In genomic region chr7:1503390-1503789, GRCh38 we compare ENCODE assay signal across 7 cellular contexts. TPM values are rescaled to one million over a fixed set of nuclear protein-coding genes. Genes with fewer than 3 reads are reported as not detected.
A peak's percentile ranks its signal among the peaks of the same experiment; 100 is the strongest.
DNase-seq lines count a peak whose midpoint lies in the region; ATAC-seq lines count a peak whose summit lies in the region.

No MANE protein-coding gene starts in this region.

- H3K36me3 Mint-ChIP-seq in activated T-helper 17 cell treated with anti-CD3 and anti-CD28 coated beads, Interleukin-2, amount 50 U/mL, for 72 hours (ENCODE audit: low read depth), result peaks cover 44% of the 10 kb centered on the region

- peak overlapping the region; percentile 82 for H3K4me3 Mint-ChIP-seq in activated T-helper 17 cell treated with anti-CD3 and anti-CD28 coated beads, Interleukin-2, amount 50 U/mL, for 72 hours
- H3K4me3 Mint-ChIP-seq in stimulated activated naive CD8-positive, alpha-beta T cell treated with anti-CD3 and anti-CD28 coated beads, Interleukin-15, amount 100 ng/mL, for 72 hours, result peak overlapping the region; percentile 84 to 96

- H3K27ac Mint-ChIP-seq in activated T-helper 17 cell treated with anti-CD3 and anti-CD28 coated beads, Interleukin-2, amount 50 U/mL, for 72 hours, result peak overlapping the region; percentile 77
- peak overlapping the region; percentile 93 to 96 for H3K27ac Mint-ChIP-seq in stimulated activated naive CD8-positive, alpha-beta T cell treated with anti-CD3 and anti-CD28 coated beads, Interleukin-15, amount 100 ng/mL, for 72 hours

- DNase-seq in stimulated activated naive CD8-positive, alpha-beta T cell treated with anti-CD3 and anti-CD28 coated beads, Interleukin-15, amount 100 ng/mL, for 72 hours, result no peak
- DNase-seq in AG20443 (ENCODE audit: low spot score), result no peak

- peaks cover 42% of the 10 kb centered on the region for H3K36me3 ChIP-seq in HUES48 (ENCODE audit: control insufficient read depth, insufficient read depth, low read length)
- H3K36me3 ChIP-seq in iPS-18a (ENCODE audit: control insufficient read depth, low read depth, low read length), result peaks cover 26% of the 10 kb centered on the region

- peaks cover 4% of the 10 kb centered on the region for H3K27me3 Mint-ChIP-seq in activated T-helper 17 cell treated with anti-CD3 and anti-CD28 coated beads, Interleukin-2, amount 50 U/mL, for 72 hours
- no peaks in the 10 kb centered on the region for H3K27me3 Mint-ChIP-seq in stimulated activated naive CD8-positive, alpha-beta T cell treated with anti-CD3 and anti-CD28 coated beads, Interleukin-15, amount 100 ng/mL, for 72 hours

- peaks cover 5% of the 10 kb centered on the region for H3K4me1 ChIP-seq in HUES48 (ENCODE audit: control insufficient read depth, insufficient read depth, low read length)
- H3K4me1 ChIP-seq in iPS-18a (ENCODE audit: control insufficient read depth, low read depth, low read length), result peaks cover 7% of the 10 kb centered on the region

- no peaks in the 10 kb centered on the region for H3K9me3 Mint-ChIP-seq in activated T-helper 17 cell treated with anti-CD3 and anti-CD28 coated beads, Interleukin-2, amount 50 U/mL, for 72 hours
- H3K9me3 Mint-ChIP-seq in stimulated activated naive CD8-positive, alpha-beta T cell treated with anti-CD3 and anti-CD28 coated beads, Interleukin-15, amount 100 ng/mL, for 72 hours, result no peaks in the 10 kb centered on the region

- peaks cover 15% of the 10 kb centered on the region for H3K4me1 Mint-ChIP-seq in activated T-helper 17 cell treated with anti-CD3 and anti-CD28 coated beads, Interleukin-2, amount 50 U/mL, for 72 hours
- peaks cover 58% of the 10 kb centered on the region for H3K4me1 Mint-ChIP-seq in stimulated activated naive CD8-positive, alpha-beta T cell treated with anti-CD3 and anti-CD28 coated beads, Interleukin-15, amount 100 ng/mL, for 72 hours

- H3K9me3 ChIP-seq in HUES48 (ENCODE audit: control insufficient read depth, insufficient read depth, low read length) (no peaks in the 10 kb centered on the region), iPS-18a (ENCODE audit: control insufficient read depth, low read depth, low read length) (no peaks in the 10 kb centered on the region)

- peak overlapping the region; percentile 80 for H3K9ac ChIP-seq in HUES48 (ENCODE audit: low read depth, low read length)
- H3K9ac ChIP-seq in iPS-18a (ENCODE audit: low read length), result peak overlapping the region; percentile 64

- no peak for ATAC-seq in activated T-helper 17 cell treated with anti-CD3 and anti-CD28 coated beads, Interleukin-2, amount 50 U/mL, for 72 hours (replicated peaks)
- no peak for ATAC-seq in stimulated activated naive CD8-positive, alpha-beta T cell treated with anti-CD3 and anti-CD28 coated beads, Interleukin-15, amount 100 ng/mL, for 72 hours
- ATAC-seq in GM18867 (IDR thresholded peaks at IDR 0.05; ENCODE audit: unreplicated experiment) (no peak), HG02759 (IDR thresholded peaks at IDR 0.05; ENCODE audit: unreplicated experiment) (no peak)

- peak overlapping the region; percentile 64 for H3K27ac ChIP-seq in HUES48 (ENCODE audit: low read depth, low read length)
- no peak overlapping the region for H3K27ac ChIP-seq in iPS-18a (ENCODE audit: low read length)

- H3K27me3 ChIP-seq in HUES48 (ENCODE audit: control insufficient read depth, insufficient read depth, low read length) (no peaks in the 10 kb centered on the region), iPS-18a (ENCODE audit: control insufficient read depth, insufficient read depth, low read length) (no peaks in the 10 kb centered on the region)

- H3K4me3 ChIP-seq in HUES48 (ENCODE audit: low read depth, low read length) (peak overlapping the region; percentile 94), iPS-18a (ENCODE audit: low read length) (peak overlapping the region; percentile 70)

RNA-seq across cellular contexts. Expression of gene INTS1, which starts 0.8 kb away (rescaled TPM):
- total RNA-seq in activated T-helper 17 cell treated with anti-CD3 and anti-CD28 coated beads, Interleukin-2, amount 50 U/mL, for 72 hours, result 100 to 1,000 TPM; 116 to 147 TPM

RNA-seq across cellular contexts. Expression of gene MAFK, which starts 27.1 kb away (rescaled TPM):
- total RNA-seq in activated T-helper 17 cell treated with anti-CD3 and anti-CD28 coated beads, Interleukin-2, amount 50 U/mL, for 72 hours, result 10 to 100 TPM; 40.1 to 41.5 TPM

RNA-seq across cellular contexts. Expression of gene MICALL2, which starts 44.1 kb away (rescaled TPM):
- 1 to 10 TPM; 1.8 to 5.1 TPM for total RNA-seq in activated T-helper 17 cell treated with anti-CD3 and anti-CD28 coated beads, Interleukin-2, amount 50 U/mL, for 72 hours

RNA-seq across cellular contexts. Expression of gene TMEM184A, which starts 52.6 kb away (rescaled TPM):
- total RNA-seq in activated T-helper 17 cell treated with anti-CD3 and anti-CD28 coated beads, Interleukin-2, amount 50 U/mL, for 72 hours, result not detected
